Comparison of ENCODE assay signal across 1 cellular context in genomic region chr13:24215732-24216131, GRCh38.
TF ChIP-seq lines count a peak whose summit lies in the region.

No MANE protein-coding gene starts in this region.

TF ChIP-seq in SK-N-SH treated with all-trans-retinoic acid at 6 μM for 48 hours, 23 proteins besides CTCF, POLR2A, EP300 and RAD21 (continued from another document):
- TF ChIP-seq, protein P1, sequence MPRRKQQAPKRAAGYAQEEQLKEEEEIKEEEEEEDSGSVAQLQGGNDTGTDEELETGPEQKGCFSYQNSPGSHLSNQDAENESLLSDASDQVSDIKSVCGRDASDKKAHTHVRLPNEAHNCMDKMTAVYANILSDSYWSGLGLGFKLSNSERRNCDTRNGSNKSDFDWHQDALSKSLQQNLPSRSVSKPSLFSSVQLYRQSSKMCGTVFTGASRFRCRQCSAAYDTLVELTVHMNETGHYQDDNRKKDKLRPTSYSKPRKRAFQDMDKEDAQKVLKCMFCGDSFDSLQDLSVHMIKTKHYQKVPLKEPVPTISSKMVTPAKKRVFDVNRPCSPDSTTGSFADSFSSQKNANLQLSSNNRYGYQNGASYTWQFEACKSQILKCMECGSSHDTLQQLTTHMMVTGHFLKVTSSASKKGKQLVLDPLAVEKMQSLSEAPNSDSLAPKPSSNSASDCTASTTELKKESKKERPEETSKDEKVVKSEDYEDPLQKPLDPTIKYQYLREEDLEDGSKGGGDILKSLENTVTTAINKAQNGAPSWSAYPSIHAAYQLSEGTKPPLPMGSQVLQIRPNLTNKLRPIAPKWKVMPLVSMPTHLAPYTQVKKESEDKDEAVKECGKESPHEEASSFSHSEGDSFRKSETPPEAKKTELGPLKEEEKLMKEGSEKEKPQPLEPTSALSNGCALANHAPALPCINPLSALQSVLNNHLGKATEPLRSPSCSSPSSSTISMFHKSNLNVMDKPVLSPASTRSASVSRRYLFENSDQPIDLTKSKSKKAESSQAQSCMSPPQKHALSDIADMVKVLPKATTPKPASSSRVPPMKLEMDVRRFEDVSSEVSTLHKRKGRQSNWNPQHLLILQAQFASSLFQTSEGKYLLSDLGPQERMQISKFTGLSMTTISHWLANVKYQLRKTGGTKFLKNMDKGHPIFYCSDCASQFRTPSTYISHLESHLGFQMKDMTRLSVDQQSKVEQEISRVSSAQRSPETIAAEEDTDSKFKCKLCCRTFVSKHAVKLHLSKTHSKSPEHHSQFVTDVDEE (CRISPR knock-in tag; IDR thresholded peaks at IDR 0.05) = no peak
